Comparison of ENCODE assay signal across 1 cellular context in the genomic region with DNA sequence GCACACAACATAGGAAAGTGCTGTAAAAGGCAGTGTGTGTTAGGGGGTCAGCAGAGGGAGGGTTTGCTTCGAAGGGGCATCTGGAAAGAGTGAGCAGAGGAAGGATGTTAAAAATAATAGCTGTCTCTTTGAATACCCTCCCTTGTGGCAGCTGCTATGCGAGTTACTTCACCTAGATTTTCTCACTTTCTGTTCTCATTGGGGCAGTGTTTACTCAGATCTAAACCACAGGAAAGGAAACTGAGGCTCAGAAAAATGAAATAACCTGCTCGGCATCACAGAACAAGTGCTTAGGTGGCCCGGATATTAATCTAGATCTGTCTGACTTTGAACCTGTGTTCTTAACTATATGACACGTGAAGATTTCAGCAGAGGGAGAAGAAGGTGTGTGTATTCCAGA.
TF ChIP-seq lines count a peak whose summit lies in the region.

No MANE protein-coding gene starts in this region.

TF ChIP-seq in GM12878, 131 proteins besides CTCF, POLR2A, EP300 and RAD21 (continued from another document):
- TF ChIP-seq IRF3 (IDR thresholded peaks at IDR 0.05) (no peak), SREBF1 (IDR thresholded peaks at IDR 0.05; ENCODE audit: low read length) (no peak)
